ENCODE assay signal across 29 cellular contexts in the genomic region with DNA sequence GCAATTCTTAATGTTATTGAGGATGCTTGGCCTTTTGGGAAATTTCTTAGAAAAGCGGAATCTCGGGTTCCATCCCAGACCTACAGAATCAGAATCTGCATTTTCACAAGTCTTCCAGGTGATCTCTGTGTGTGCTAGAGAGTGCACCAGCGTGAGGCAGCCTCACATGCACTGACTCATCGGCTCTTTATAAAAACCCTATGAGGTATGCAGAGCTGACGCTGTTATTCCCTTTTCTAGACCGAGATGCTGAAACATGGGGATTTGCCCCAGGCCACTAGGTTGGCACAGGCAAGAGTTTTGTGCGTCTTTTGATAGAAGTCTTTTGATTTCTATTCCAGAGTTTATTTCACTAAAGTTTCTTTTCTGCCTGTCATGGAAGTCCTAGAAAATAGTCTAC.
"Had no signal": no experiment of that assay in that cellular context is flagged by ENCODE, and none has a peak within 500 bp of the region (broad histone marks: within the 10 kb centered on the region; RNA-seq: fewer than 3 reads in every experiment).

No MANE protein-coding gene starts in this region.

- H3K27me3 ChIP-seq: ascending aorta, brain microvascular endothelial cell, gastrocnemius medialis, heart left ventricle had no signal

- ATAC-seq: activated CD4-positive, alpha-beta T cell treated with anti-CD3 and anti-CD28 coated beads for 36 hours; activated CD8-positive, alpha-beta memory T cell treated with anti-CD3 and anti-CD28 coated beads, Interleukin-2, amount 10 ng/mL, durations not matched to agents 7 days and 5 days; activated CD8-positive, alpha-beta T cell treated with anti-CD3 and anti-CD28 coated beads, Interleukin-2, amount 10 ng/mL, durations not matched to agents 7 days and 5 days; activated naive CD4-positive, alpha-beta T cell treated with anti-CD3 and anti-CD28 coated beads, Interleukin-2, amount 50 U/mL, for 72 hours; effector memory CD8-positive, alpha-beta T cell; gastrocnemius medialis; heart left ventricle had no signal

- H3K4me3 ChIP-seq: ascending aorta, gastrocnemius medialis, heart left ventricle had no signal

- H3K9me3 Mint-ChIP-seq: activated CD4-positive, alpha-beta memory T cell treated with anti-CD3 and anti-CD28 coated beads for 36 hours; activated CD4-positive, alpha-beta T cell treated with anti-CD3 and anti-CD28 coated beads, Interleukin-2, amount 10 ng/mL, durations not matched to agents 24 days and 14 days; activated naive CD4-positive, alpha-beta T cell treated with anti-CD3 and anti-CD28 coated beads for 36 hours; activated naive CD4-positive, alpha-beta T cell treated with anti-CD3 and anti-CD28 coated beads, Interleukin-2, amount 50 U/mL, for 72 hours; activated naive CD8-positive, alpha-beta T cell treated with anti-CD3 and anti-CD28 coated beads, Interleukin-2, amount 10 ng/mL, durations not matched to agents 7 days and 5 days; activated T-helper 1 cell treated with anti-CD3 and anti-CD28 coated beads, Interleukin-12 subunit alpha, Interleukin-12 subunit beta, Interleukin-2, Interleukin-4 antibody, amounts not matched to agents 30 ng/mL and 10 ng/mL and 1 ng/mL, durations not matched to agents 14 hours and 24 hours and 36 hours; activated T-helper 2 cell treated with anti-CD3 and anti-CD28 coated beads, Interferon-gamma antibody, Interleukin-2, Interleukin-4, amounts not matched to agents 10 μg/mL and 5 μg/mL and 100 μg/mL, durations not matched to agents 14 hours and 24 hours and 36 hours; effector memory CD8-positive, alpha-beta T cell had no signal

- H3K27ac ChIP-seq: ascending aorta, brain microvascular endothelial cell, epithelial cell of prostate, gastrocnemius medialis, heart left ventricle had no signal

- H3K36me3 Mint-ChIP-seq: activated CD4-positive, alpha-beta memory T cell treated with anti-CD3 and anti-CD28 coated beads for 36 hours; activated CD8-positive, alpha-beta memory T cell treated with anti-CD3 and anti-CD28 coated beads, Interleukin-2, amount 10 ng/mL, durations not matched to agents 7 days and 5 days; activated naive CD4-positive, alpha-beta T cell treated with anti-CD3 and anti-CD28 coated beads, Interleukin-2, amount 50 U/mL, for 72 hours had no signal

- H3K9me3 ChIP-seq: ascending aorta, gastrocnemius medialis, heart left ventricle had no signal

- H3K27me3 Mint-ChIP-seq: activated CD4-positive, alpha-beta memory T cell treated with anti-CD3 and anti-CD28 coated beads for 36 hours; activated CD4-positive, alpha-beta T cell treated with anti-CD3 and anti-CD28 coated beads for 36 hours; activated CD4-positive, alpha-beta T cell treated with anti-CD3 and anti-CD28 coated beads, Interleukin-2, amount 10 ng/mL, durations not matched to agents 24 days and 14 days; activated CD8-positive, alpha-beta memory T cell treated with anti-CD3 and anti-CD28 coated beads, Interleukin-2, amount 10 ng/mL, durations not matched to agents 7 days and 5 days; activated naive CD8-positive, alpha-beta T cell treated with anti-CD3 and anti-CD28 coated beads, Interleukin-2, amount 10 ng/mL, durations not matched to agents 7 days and 5 days; effector memory CD8-positive, alpha-beta T cell had no signal

- DNase-seq: activated CD4-positive, alpha-beta memory T cell treated with anti-CD3 and anti-CD28 coated beads for 36 hours; activated CD4-positive, alpha-beta T cell treated with anti-CD3 and anti-CD28 coated beads for 36 hours; activated CD4-positive, alpha-beta T cell treated with anti-CD3 and anti-CD28 coated beads, Interleukin-2, amount 10 ng/mL, durations not matched to agents 24 days and 14 days; activated CD4-positive, CD25-positive, alpha-beta regulatory T cell; activated CD4-positive, CD25-positive, alpha-beta regulatory T cell treated with anti-CD3 and anti-CD28 coated beads, Interleukin-2, amount 50 U/mL, for 72 hours; activated CD8-positive, alpha-beta memory T cell treated with anti-CD3 and anti-CD28 coated beads, Interleukin-2, amount 10 ng/mL, durations not matched to agents 7 days and 5 days; activated CD8-positive, alpha-beta memory T cell treated with anti-CD3 and anti-CD28 coated beads, Interleukin-2, amount 50 U/mL, for 4 hours; activated CD8-positive, alpha-beta T cell treated with anti-CD3 and anti-CD28 coated beads, Interleukin-2, amount 10 ng/mL, durations not matched to agents 7 days and 5 days; activated effector memory CD4-positive, alpha-beta T cell treated with anti-CD3 and anti-CD28 coated beads, Interleukin-2, amount 50 U/mL, for 16 hours; activated naive CD4-positive, alpha-beta T cell treated with anti-CD3 and anti-CD28 coated beads for 36 hours; activated naive CD8-positive, alpha-beta T cell treated with anti-CD3 and anti-CD28 coated beads, Interleukin-2, amount 10 ng/mL, durations not matched to agents 7 days and 5 days; activated T-cell treated with anti-CD3 and anti-CD28 coated beads, Interleukin-2, amount 50 U/mL, for 1 hour; activated T-cell treated with anti-CD3 and anti-CD28 coated beads, Interleukin-2, amount 50 U/mL, for 48 hours; brain microvascular endothelial cell; caudate nucleus; cortex of kidney; dermis blood vessel endothelial cell; effector CD4-positive, alpha-beta T cell; effector memory CD8-positive, alpha-beta T cell; foreskin fibroblast; gastrocnemius medialis; glutamatergic neuron; heart left ventricle; T-helper 2 cell had no signal

- H3K27ac Mint-ChIP-seq: activated CD4-positive, alpha-beta memory T cell treated with anti-CD3 and anti-CD28 coated beads for 36 hours; activated CD4-positive, alpha-beta T cell treated with anti-CD3 and anti-CD28 coated beads for 36 hours; activated CD4-positive, alpha-beta T cell treated with anti-CD3 and anti-CD28 coated beads, Interleukin-2, amount 10 ng/mL, durations not matched to agents 24 days and 14 days; activated CD8-positive, alpha-beta memory T cell treated with anti-CD3 and anti-CD28 coated beads, Interleukin-2, amount 10 ng/mL, durations not matched to agents 7 days and 5 days; activated CD8-positive, alpha-beta T cell treated with anti-CD3 and anti-CD28 coated beads, Interleukin-2, amount 10 ng/mL, durations not matched to agents 7 days and 5 days; activated naive CD4-positive, alpha-beta T cell treated with anti-CD3 and anti-CD28 coated beads for 36 hours; activated naive CD4-positive, alpha-beta T cell treated with anti-CD3 and anti-CD28 coated beads, Interleukin-2, amount 50 U/mL, for 72 hours; activated naive CD8-positive, alpha-beta T cell treated with anti-CD3 and anti-CD28 coated beads, Interleukin-2, amount 10 ng/mL, durations not matched to agents 7 days and 5 days; activated T-helper 1 cell treated with anti-CD3 and anti-CD28 coated beads, Interleukin-12 subunit alpha, Interleukin-12 subunit beta, Interleukin-2, Interleukin-4 antibody, amounts not matched to agents 30 ng/mL and 10 ng/mL and 1 ng/mL, durations not matched to agents 14 hours and 24 hours and 36 hours; activated T-helper 2 cell treated with anti-CD3 and anti-CD28 coated beads, Interferon-gamma antibody, Interleukin-2, Interleukin-4, amounts not matched to agents 10 μg/mL and 5 μg/mL and 100 μg/mL, durations not matched to agents 14 hours and 24 hours and 36 hours; effector memory CD8-positive, alpha-beta T cell had no signal

- H3K4me1 ChIP-seq: ascending aorta, gastrocnemius medialis had no signal

- H3K36me3 ChIP-seq: ascending aorta, brain microvascular endothelial cell, gastrocnemius medialis, heart left ventricle had no signal

- H3K4me1 Mint-ChIP-seq: activated CD4-positive, alpha-beta T cell treated with anti-CD3 and anti-CD28 coated beads for 36 hours; activated CD4-positive, alpha-beta T cell treated with anti-CD3 and anti-CD28 coated beads, Interleukin-2, amount 10 ng/mL, durations not matched to agents 24 days and 14 days; activated CD8-positive, alpha-beta memory T cell treated with anti-CD3 and anti-CD28 coated beads, Interleukin-2, amount 10 ng/mL, durations not matched to agents 7 days and 5 days; activated naive CD8-positive, alpha-beta T cell treated with anti-CD3 and anti-CD28 coated beads, Interleukin-2, amount 10 ng/mL, durations not matched to agents 7 days and 5 days had no signal

- H3K4me3 Mint-ChIP-seq: activated CD4-positive, alpha-beta memory T cell treated with anti-CD3 and anti-CD28 coated beads for 36 hours; activated CD4-positive, alpha-beta T cell treated with anti-CD3 and anti-CD28 coated beads for 36 hours; activated CD4-positive, alpha-beta T cell treated with anti-CD3 and anti-CD28 coated beads, Interleukin-2, amount 10 ng/mL, durations not matched to agents 24 days and 14 days; activated CD8-positive, alpha-beta memory T cell treated with anti-CD3 and anti-CD28 coated beads, Interleukin-2, amount 10 ng/mL, durations not matched to agents 7 days and 5 days; activated CD8-positive, alpha-beta T cell treated with anti-CD3 and anti-CD28 coated beads, Interleukin-2, amount 10 ng/mL, durations not matched to agents 7 days and 5 days; activated naive CD4-positive, alpha-beta T cell treated with anti-CD3 and anti-CD28 coated beads for 36 hours; activated naive CD8-positive, alpha-beta T cell treated with anti-CD3 and anti-CD28 coated beads, Interleukin-2, amount 10 ng/mL, durations not matched to agents 7 days and 5 days; activated T-helper 1 cell treated with anti-CD3 and anti-CD28 coated beads, Interleukin-12 subunit alpha, Interleukin-12 subunit beta, Interleukin-2, Interleukin-4 antibody, amounts not matched to agents 30 ng/mL and 10 ng/mL and 1 ng/mL, durations not matched to agents 14 hours and 24 hours and 36 hours; effector memory CD8-positive, alpha-beta T cell had no signal
